In the genomic region with DNA sequence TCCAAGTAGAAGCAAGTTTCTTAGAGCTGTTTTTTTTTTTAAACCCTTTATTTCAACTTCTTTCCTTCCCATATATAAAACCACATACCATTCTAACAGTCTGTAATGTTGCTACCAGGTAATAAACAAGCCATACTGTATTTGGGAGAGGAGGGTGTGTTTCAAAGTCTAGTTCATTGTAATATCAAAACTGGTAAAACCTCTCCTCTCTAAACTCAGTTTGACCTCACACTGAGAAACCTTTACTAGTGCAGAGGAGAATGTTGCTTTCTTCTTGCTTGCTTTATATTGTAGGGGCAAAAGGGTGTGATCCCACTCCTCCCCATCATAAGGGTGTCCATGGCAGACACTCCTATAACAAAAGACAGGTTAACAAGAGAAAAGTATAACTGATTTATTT, we compare ENCODE assay signal across 25 cellular contexts.
DNase-seq lines count a peak whose midpoint lies in the region; ATAC-seq, FAIRE-seq and TF ChIP-seq lines count a peak whose summit lies in the region.
"Had no signal": no experiment of that assay in that cellular context is flagged by ENCODE, and none has a peak within 500 bp of the region (broad histone marks: within the 10 kb centered on the region; RNA-seq: fewer than 3 reads in every experiment).

No MANE protein-coding gene starts in this region.

- H4K20me1 ChIP-seq in GM12878 (ENCODE audit: control insufficient read depth, insufficient read depth) = no peaks in the 10 kb centered on the region
- H4K20me1 ChIP-seq: BLaER1 treated with 17β-estradiol and CSF1 and Interleukin-3, amounts not matched to agents 10 nM and 100 nM had no signal

- CTCF ChIA-PET in activated naive CD4-positive, alpha-beta T cell treated with anti-CD3 and anti-CD28 coated beads, Interleukin-2, amount 10 ng/mL, durations not matched to agents 7 days and 5 days (lab: Charles Lee) = interaction anchor here (1.1 kb wide), 1 partner anchor 40 kb away, joined by 5 read pairs; no protein-coding TSS in a partner anchor
- CTCF ChIA-PET in GM12878 (lab: Yijun Ruan, JAX) = no interaction called here

- no peak for DNase-seq in activated naive CD4-positive, alpha-beta T cell treated with anti-CD3 and anti-CD28 coated beads, Interleukin-2, amount 10 ng/mL, durations not matched to agents 7 days and 5 days
- no peak for DNase-seq in activated naive CD4-positive, alpha-beta T cell (lab: John Stamatoyannopoulos, UW)
- no peak for DNase-seq in GM12878 (ENCODE audit: low read depth, low spot score)
- no peak for DNase-seq in transverse colon
- DNase-seq in lower leg skin (ENCODE audit: low spot score in 2 of 2) = no peak
- DNase-seq in NCI-H1092 (lab: John Stamatoyannopoulos, UW) = no peak
- DNase-seq: activated effector memory CD4-positive, alpha-beta T cell treated with anti-CD3 and anti-CD28 coated beads, Interleukin-2, amount 50 U/mL, for 16 hours; adrenal gland; left cardiac atrium; midbrain; NCI-H1694; NCI-H774; small intestine; stimulated activated CD4-positive, alpha-beta T cell treated with anti-CD3 and anti-CD28 coated beads, Interleukin-4, amount 100 ng/mL, for 1 hour; T1000; uterus had no signal

- TF ChIP-seq POLR2A in GM12878 (IDR thresholded peaks at IDR 0.05; ENCODE audit: low read depth, low read length) (no peak), transverse colon (IDR thresholded peaks at IDR 0.05) (no peak), lower leg skin (IDR thresholded peaks at IDR 0.05) (no peak)

- no peaks in the 10 kb centered on the region for H3K79me2 ChIP-seq in GM12878 (ENCODE audit: control insufficient read depth, insufficient read depth, low read length)

- H3K36me3 ChIP-seq in GM12878 (ENCODE audit: control insufficient read depth in 2 of 2, insufficient read depth in 2 of 2, low read length in 1 of 2) (no peaks in the 10 kb centered on the region), transverse colon (no peaks in the 10 kb centered on the region)
- H3K36me3 ChIP-seq: adrenal gland, cardiac muscle cell, neural progenitor cell, uterus had no signal

- TF ChIP-seq EP300 in GM12878 (IDR thresholded peaks at IDR 0.05; ENCODE audit: borderline replicate concordance in 1 of 2, control insufficient read depth in 1 of 2, low read depth in 2 of 2, low read length in 2 of 2) (no peak), transverse colon (IDR thresholded peaks at IDR 0.05; ENCODE audit: low read depth) (no peak)

- intact Hi-C loops in GM12878 (cut with micrococcal nuclease; ENCODE audit: unreplicated experiment) (no loop called here), transverse colon (cut with DNase I; ENCODE audit: low total_unique reads) (no loop called here), lower leg skin (cut with DNase I; ENCODE audit: low total_unique reads) (no loop called here)

- no peak overlapping the region for H2AFZ ChIP-seq in GM12878 (ENCODE audit: control insufficient read depth, low read depth, low read length)
- H2AFZ ChIP-seq: GM23338, neural progenitor cell had no signal

- H3K4me2 ChIP-seq in GM12878 (ENCODE audit: control insufficient read depth, insufficient read depth) = no peak overlapping the region; the same call in 1 of the 2 replicates
- H3K4me2 ChIP-seq: BLaER1 treated with 17β-estradiol and CSF1 and Interleukin-3, amounts not matched to agents 10 nM and 100 nM; GM23338; neural progenitor cell had no signal

- no peaks in the 10 kb centered on the region; the same call in 2 of the 3 replicates for H3K9me3 ChIP-seq in GM12878 (replicated peaks; ENCODE audit: control insufficient read depth, insufficient read depth, low read length)
- H3K9me3 ChIP-seq in transverse colon = no peaks in the 10 kb centered on the region
- H3K9me3 ChIP-seq: adrenal gland, esophagus muscularis mucosa, uterus had no signal

- no peak overlapping the region; the same call in 1 of the 2 replicates for H3K27ac ChIP-seq in GM12878 (ENCODE audit: control insufficient read depth, insufficient read depth)
- peak overlapping the region in 3 of 4 donors; percentile 19 to 59 (median 30) for H3K27ac ChIP-seq in transverse colon
- H3K27ac ChIP-seq: adrenal gland; BLaER1 treated with 17β-estradiol and CSF1 and Interleukin-3, amounts not matched to agents 10 nM and 100 nM; cardiac muscle cell; esophagus muscularis mucosa; neural progenitor cell; uterus had no signal

- H3K36me3 Mint-ChIP-seq in activated naive CD4-positive, alpha-beta T cell treated with anti-CD3 and anti-CD28 coated beads, Interleukin-2, amount 10 ng/mL, durations not matched to agents 7 days and 5 days = peaks cover 16% of the 10 kb centered on the region

- SMC1A ChIA-PET in GM12878 (lab: Charles Lee; ENCODE audit: uncharacterized antibody, unreplicated experiment) = no interaction called here

- no peak for TF ChIP-seq RAD21 in GM12878 (IDR thresholded peaks at IDR 0.05; ENCODE audit: insufficient read depth, low read depth, low read length)

- H3K9ac ChIP-seq in GM12878 (ENCODE audit: control insufficient read depth, insufficient read depth, low read length) = no peak overlapping the region
- H3K9ac ChIP-seq: BLaER1 treated with 17β-estradiol and CSF1 and Interleukin-3, amounts not matched to agents 10 nM and 100 nM; neural progenitor cell had no signal

- TF ChIP-seq CTCF in GM12878 (IDR thresholded peaks at IDR 0.05 in 2 of 3, conservative IDR thresholded peaks at IDR 0.05 in 1 of 3; ENCODE audit: control insufficient read depth in 2 of 3, extremely low read depth in 1 of 3, insufficient read depth in 1 of 3, low read depth in 3 of 3, low read length in 3 of 3) (no peak), transverse colon (IDR thresholded peaks at IDR 0.05) (no peak), lower leg skin (IDR thresholded peaks at IDR 0.05) (no peak)

- no peak for FAIRE-seq in GM12878 (lab: Jason Lieb, UNC)
- FAIRE-seq: G401.6, small intestine had no signal

- no peak overlapping the region for H3K4me3 Mint-ChIP-seq in activated naive CD4-positive, alpha-beta T cell treated with anti-CD3 and anti-CD28 coated beads, Interleukin-2, amount 10 ng/mL, durations not matched to agents 7 days and 5 days
- H3K4me3 Mint-ChIP-seq: GM23338, neural progenitor cell had no signal

- no peaks in the 10 kb centered on the region for H3K27me3 Mint-ChIP-seq in activated naive CD4-positive, alpha-beta T cell treated with anti-CD3 and anti-CD28 coated beads, Interleukin-2, amount 10 ng/mL, durations not matched to agents 7 days and 5 days

- RAD21 ChIA-PET in GM12878 (lab: Charles Lee; ENCODE audit: unreplicated experiment) = no interaction called here

- H3K4me3 ChIP-seq in GM12878 (no peak overlapping the region), transverse colon (no peak overlapping the region), lower leg skin (ENCODE audit: low read depth, poor library complexity, severe bottlenecking) (no peak overlapping the region)
- H3K4me3 ChIP-seq: adrenal gland; BLaER1 treated with 17β-estradiol and CSF1 and Interleukin-3, amounts not matched to agents 10 nM and 100 nM; cardiac muscle cell; esophagus muscularis mucosa; GM23338; neural progenitor cell; uterus had no signal

- H3K27ac Mint-ChIP-seq in activated naive CD4-positive, alpha-beta T cell treated with anti-CD3 and anti-CD28 coated beads, Interleukin-2, amount 10 ng/mL, durations not matched to agents 7 days and 5 days = peak overlapping the region; percentile 42
- H3K27ac Mint-ChIP-seq: GM23338 had no signal

- no TSS peak for BruUV-seq in GM12878 (replicated peaks; lab: Mats Ljungman, UMichigan)

- ATAC-seq in HG03520 (IDR thresholded peaks at IDR 0.05; ENCODE audit: unreplicated experiment) (peak; percentile 36), GM12878 (peak; percentile 46), HG02981 (IDR thresholded peaks at IDR 0.05; ENCODE audit: unreplicated experiment) (no peak)
- ATAC-seq: activated CD4-positive, CD25-positive, alpha-beta regulatory T cell treated with anti-CD3 and anti-CD28 coated beads, Interleukin-2, amount 50 U/mL, for 24 hours; GM23338; left cardiac atrium had no signal

- POLR2A ChIA-PET in GM12878 (lab: Charles Lee) = no interaction called here

- no peaks in the 10 kb centered on the region for H3K27me3 ChIP-seq in GM12878 (replicated peaks in 1 of 2; ENCODE audit: control insufficient read depth in 2 of 2, insufficient read depth in 2 of 2, low read length in 1 of 2)
- no peaks in the 10 kb centered on the region for H3K27me3 ChIP-seq in transverse colon
- H3K27me3 ChIP-seq: adrenal gland; BLaER1 treated with 17β-estradiol and CSF1 and Interleukin-3, amounts not matched to agents 10 nM and 100 nM; cardiac muscle cell; esophagus muscularis mucosa; neural progenitor cell; uterus had no signal

- H3K4me1 Mint-ChIP-seq in activated naive CD4-positive, alpha-beta T cell treated with anti-CD3 and anti-CD28 coated beads, Interleukin-2, amount 10 ng/mL, durations not matched to agents 7 days and 5 days = peaks cover 35% of the 10 kb centered on the region

- peaks cover 5% of the 10 kb centered on the region for H3K9me3 Mint-ChIP-seq in activated naive CD4-positive, alpha-beta T cell treated with anti-CD3 and anti-CD28 coated beads, Interleukin-2, amount 10 ng/mL, durations not matched to agents 7 days and 5 days
- H3K9me3 Mint-ChIP-seq: GM23338 had no signal

- H3K4me1 ChIP-seq in GM12878 (ENCODE audit: control insufficient read depth, insufficient read depth, low read length) = peaks cover 16% of the 10 kb centered on the region
- peaks cover 0 to 34% (median 2%) of the 10 kb centered on the region in 4 donors for H3K4me1 ChIP-seq in transverse colon
- H3K4me1 ChIP-seq: adrenal gland; BLaER1 treated with 17β-estradiol and CSF1 and Interleukin-3, amounts not matched to agents 10 nM and 100 nM; esophagus muscularis mucosa; uterus had no signal

- in situ Hi-C loops in GM12878 (cut with MboI) = no loop called here
- in situ Hi-C loops in transverse colon (cut with MboI; ENCODE audit: low pct_ligation_motif_present in 1 of 4, low pct_unique_long_range_greater_than_20kb in 1 of 4, low sequenced_read_pairs in 3 of 4) = no loop called here
